In the genomic region with DNA sequence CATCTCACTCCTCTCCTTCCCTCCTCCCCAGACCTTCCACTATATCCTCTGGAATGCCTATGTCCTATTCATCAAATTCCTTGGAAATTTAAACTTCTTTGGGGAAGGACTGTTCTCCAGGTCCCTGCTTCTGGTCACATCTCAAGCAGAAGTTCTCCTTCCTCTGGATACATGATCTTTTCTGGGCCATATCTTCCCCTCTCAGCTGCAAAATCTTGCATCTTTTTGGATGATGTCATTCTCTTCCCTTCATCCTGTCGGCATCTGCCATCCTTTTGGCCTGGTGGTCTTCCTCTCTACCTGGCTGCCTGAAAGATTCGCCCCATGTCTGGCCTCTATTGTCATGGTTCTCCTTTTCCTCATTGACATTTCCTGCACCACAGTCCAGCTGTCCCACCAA, we compare ENCODE assay signal across 8 cellular contexts. TPM values are rescaled to one million over a fixed set of nuclear protein-coding genes. Genes with fewer than 3 reads are reported as not detected.
"Had no signal": no experiment of that assay in that cellular context is flagged by ENCODE, and none has a peak within 500 bp of the region (broad histone marks: within the 10 kb centered on the region; RNA-seq: fewer than 3 reads in every experiment).

No MANE protein-coding gene starts in this region.

- ATAC-seq: K562 had no signal

- H3K27ac ChIP-seq: HL-60 had no signal

- DNase-seq: IMR-90, KBM-7 had no signal

- H3K4me3 ChIP-seq: K562 had no signal

- FAIRE-seq: HTR-8/SVneo, K562 had no signal

RNA-seq across cellular contexts. Expression of a gene that starts 5.2 kb away (rescaled TPM):
- total RNA-seq: HT-29, HT1080, IMR-90, K562 had no signal
- polyA plus RNA-seq: IgD-negative memory B cell, IMR-90, K562 had no signal
